20 cellular contexts compared by ENCODE assay signal in genomic region chr10:12909182-12909835, GRCh38.
"Had no signal": no experiment of that assay in that cellular context is flagged by ENCODE, and none has a peak within 500 bp of the region (broad histone marks: within the 10 kb centered on the region; RNA-seq: fewer than 3 reads in every experiment).

No MANE protein-coding gene starts in this region.

- H3K27me3 ChIP-seq: left lung had no signal

- ATAC-seq: activated naive CD4-positive, alpha-beta T cell treated with anti-CD3 and anti-CD28 coated beads, Interleukin-2, amount 50 U/mL, for 72 hours; activated T-cell treated with anti-CD3 and anti-CD28 coated beads, Interleukin-2, amount 50 U/mL, for 4 hours; activated T-helper 17 cell treated with anti-CD3 and anti-CD28 coated beads, Interleukin-2, amount 50 U/mL, for 72 hours; heart right ventricle; left lung; right cardiac atrium; stimulated activated naive CD8-positive, alpha-beta T cell treated with anti-CD3 and anti-CD28 coated beads, Interleukin-15, Interleukin-2, amounts not matched to agents 100 U/mL and 50 U/mL, for 24 hours had no signal

- H3K27ac ChIP-seq: heart right ventricle, left lung, lower lobe of right lung had no signal

- H3K9me3 ChIP-seq: esophagus squamous epithelium, left lung, lower lobe of right lung had no signal

- H3K4me1 ChIP-seq: left lung, lower lobe of right lung had no signal

- DNase-seq: activated CD4-positive, alpha-beta memory T cell treated with anti-CD3 and anti-CD28 coated beads for 36 hours; activated CD4-positive, alpha-beta T cell treated with anti-CD3 and anti-CD28 coated beads, Interleukin-2, amount 10 ng/mL, durations not matched to agents 24 days and 14 days; activated CD4-positive, CD25-positive, alpha-beta regulatory T cell treated with anti-CD3 and anti-CD28 coated beads, Interleukin-2, amount 50 U/mL, for 72 hours; activated naive CD4-positive, alpha-beta T cell; activated T-cell treated with anti-CD3 and anti-CD28 coated beads, Interleukin-2, amount 50 U/mL, for 4 hours; dermis blood vessel endothelial cell; effector CD4-positive, alpha-beta T cell; esophagus squamous epithelium; foreskin melanocyte; heart right ventricle; left lung; lower lobe of right lung; mesendoderm; occipital lobe; stimulated activated CD4-positive, alpha-beta T cell treated with anti-CD3 and anti-CD28 coated beads, Interleukin-2, amount 100 ng/mL, for 48 hours; stimulated activated naive CD8-positive, alpha-beta T cell treated with anti-CD3 and anti-CD28 coated beads, Interleukin-15, Interleukin-2, amounts not matched to agents 100 U/mL and 50 U/mL, for 24 hours; T-helper 2 cell had no signal

- H3K36me3 ChIP-seq: esophagus squamous epithelium, heart right ventricle, left lung, lower lobe of right lung had no signal

- H3K4me3 ChIP-seq: esophagus squamous epithelium, heart right ventricle, left lung, lower lobe of right lung had no signal
